Comparison of ENCODE assay signal across 23 cellular contexts in genomic region chr1:11526071-11526895, GRCh38. TPM values are rescaled to one million over a fixed set of nuclear protein-coding genes. Genes with fewer than 3 reads are reported as not detected.
DNase-seq lines count a peak whose midpoint lies in the region; ATAC-seq and TF ChIP-seq lines count a peak whose summit lies in the region.
"Had no signal": no experiment of that assay in that cellular context is flagged by ENCODE, and none has a peak within 500 bp of the region (broad histone marks: within the 10 kb centered on the region; RNA-seq: fewer than 3 reads in every experiment).

No MANE protein-coding gene starts in this region.

- peaks cover 78% of the 10 kb centered on the region for H3K36me3 ChIP-seq in WERI-Rb-1
- no peaks in the 10 kb centered on the region for H3K36me3 ChIP-seq in sigmoid colon
- H3K36me3 ChIP-seq: HAP-1 had no signal

- H3K9me3 ChIP-seq in WERI-Rb-1 (ENCODE audit: severe bottlenecking) (no peaks in the 10 kb centered on the region), sigmoid colon (no peaks in the 10 kb centered on the region)
- H3K9me3 ChIP-seq: HAP-1 had no signal

- H3K4me3 ChIP-seq in WERI-Rb-1 (ENCODE audit: low read depth, low read length) (no peak overlapping the region), sigmoid colon (no peak overlapping the region)
- H3K4me3 ChIP-seq: HAP-1 had no signal

- TF ChIP-seq POLR2A in sigmoid colon (IDR thresholded peaks at IDR 0.05) = no peak

- H3K27ac ChIP-seq in WERI-Rb-1 (no peak overlapping the region), sigmoid colon (no peak overlapping the region)
- H3K27ac ChIP-seq: 22Rv1, HL-60 had no signal

- DNase-seq in activated CD4-positive, CD25-positive, alpha-beta regulatory T cell treated with anti-CD3 and anti-CD28 coated beads, Interleukin-2, amount 50 U/mL, for 72 hours = peak; percentile 8
- peak; percentile 6 for DNase-seq in WERI-Rb-1
- peak; percentile 47 for DNase-seq in islet precursor cell
- DNase-seq in sigmoid colon = peak; percentile 52
- no peak for DNase-seq in NCI-H2107 treated with DMSO at 0.1 percent for 48 hours (lab: John Stamatoyannopoulos, UW; ENCODE audit: unreplicated experiment)
- DNase-seq in NCI-H345 treated with DMSO at 0.1 percent for 48 hours (lab: John Stamatoyannopoulos, UW; ENCODE audit: unreplicated experiment) = no peak
- DNase-seq: DND-41, MM.1S, NCI-H1092 treated with DMSO at 0.1 percent for 48 hours, NCI-H146, NCI-H2081 treated with DMSO at 0.1 percent for 48 hours, NCI-H510A treated with DMSO at 0.1 percent for 48 hours, NCI-H774, RPMI8226, SHP77 treated with DMSO at 0.1 percent for 48 hours had no signal

- H3K4me1 ChIP-seq in sigmoid colon = no peaks in the 10 kb centered on the region
- H3K4me1 ChIP-seq: HAP-1 had no signal

- TF ChIP-seq EP300 in sigmoid colon (IDR thresholded peaks at IDR 0.05) = no peak

- no peaks in the 10 kb centered on the region for H3K27me3 ChIP-seq in WERI-Rb-1 (ENCODE audit: insufficient read depth, low read depth, severe bottlenecking)
- H3K27me3 ChIP-seq in sigmoid colon = no peaks in the 10 kb centered on the region

- intact Hi-C loops in sigmoid colon (cut with DNase I) = no loop called here

- 76 to 85% methylated on average over 26 of the region's 26 CpGs for WGBS in sigmoid colon, 2 donors

- ATAC-seq in activated CD4-positive, CD25-positive, alpha-beta regulatory T cell treated with anti-CD3 and anti-CD28 coated beads, Interleukin-2, amount 50 U/mL, for 24 hours = no peak
- no peak for ATAC-seq in GM19397 (IDR thresholded peaks at IDR 0.05; ENCODE audit: unreplicated experiment)

- TF ChIP-seq CTCF in WERI-Rb-1 (IDR thresholded peaks at IDR 0.05; ENCODE audit: low read depth, low read length) (no peak), sigmoid colon (IDR thresholded peaks at IDR 0.05) (no peak)

RNA-seq across cellular contexts. Expression of gene DISP3, which starts 47.3 kb away (rescaled TPM):
- total RNA-seq in sigmoid colon = under 1 TPM in 2 of 4 donors, not detected in 2; under 0.01 to 0.28 TPM
- under 1 TPM in 1 of 3 donors, not detected in 2; 0.16 TPM for polyA plus RNA-seq in sigmoid colon
- total RNA-seq: G401, LHCN-M2 had no signal
- polyA plus RNA-seq: CD14-positive monocyte had no signal

Comparison
In these comparisons a context has a peak if more than half of its experiments do, and no peak if none do; other contexts are left out.
1. DNase-seq: peak in activated CD4-positive, CD25-positive, alpha-beta regulatory T cell treated with anti-CD3 and anti-CD28 coated beads, Interleukin-2, amount 50 U/mL, for 72 hours (single experiment), WERI-Rb-1 (single experiment), islet precursor cell (single experiment) and sigmoid colon (single experiment); none in NCI-H2107 treated with DMSO at 0.1 percent for 48 hours (single experiment) and NCI-H345 treated with DMSO at 0.1 percent for 48 hours (single experiment).